1 cellular context compared by ENCODE assay signal in genomic region chr2:86861628-86862379, GRCh38.
TF ChIP-seq lines count a peak whose summit lies in the region.

Gene CD8B (minus strand): TSS chr2:86861886. CDS start chr2:86861865, 21 bp downstream.

TF ChIP-seq in H1, 55 proteins besides CTCF, POLR2A, EP300 and RAD21:
- TF ChIP-seq KDM4A (IDR thresholded peaks at IDR 0.05; ENCODE audit: low read depth, low read length, severe bottlenecking), result peak; percentile 30
- peak; percentile 34; the same call in 1 of the 2 replicates for TF ChIP-seq SUZ12 (IDR thresholded peaks at IDR 0.05; ENCODE audit: low read length)
TF ChIP-seq in H1: peak in this region for 2; not testable (repeated sequence) for 53.
